Comparison of ENCODE assay signal across 31 cellular contexts in genomic region chr1:242196101-242196500, GRCh38.
"Had no signal": no experiment of that assay in that cellular context is flagged by ENCODE, and none has a peak within 500 bp of the region (broad histone marks: within the 10 kb centered on the region; RNA-seq: fewer than 3 reads in every experiment).

No MANE protein-coding gene starts in this region.

- H3K9me3 Mint-ChIP-seq: memory B cell; nephron; stimulated activated memory B cell treated with anti-CD40 and anti-IgM and Interleukin-4, amounts not matched to agents 10 μg/mL and 1 μg/mL and 100 μg/mL, for 72 hours had no signal

- H3K27me3 Mint-ChIP-seq: memory B cell; naive thymus-derived CD4-positive, alpha-beta T cell; stimulated activated memory B cell treated with anti-CD40 and anti-IgM and Interleukin-4, amounts not matched to agents 10 μg/mL and 1 μg/mL and 100 μg/mL, for 72 hours had no signal

- H3K27me3 ChIP-seq: dorsolateral prefrontal cortex, gastroesophageal sphincter, heart left ventricle, hepatocyte, neural progenitor cell, ovary, spleen, tibial nerve, upper lobe of right lung, vagina had no signal

- H3K79me2 ChIP-seq: hepatocyte had no signal

- H3K27ac Mint-ChIP-seq: memory B cell; naive thymus-derived CD4-positive, alpha-beta T cell; nephron; neural progenitor cell; stimulated activated memory B cell treated with anti-CD40 and anti-IgM and Interleukin-4, amounts not matched to agents 10 μg/mL and 1 μg/mL and 100 μg/mL, for 72 hours had no signal

- H3K4me2 ChIP-seq: hepatocyte, neural progenitor cell had no signal

- H3K4me1 ChIP-seq: gastroesophageal sphincter, heart left ventricle, lower lobe of right lung, neural progenitor cell, psoas muscle, spleen, tibial nerve, upper lobe of right lung, vagina had no signal

- DNase-seq: dorsolateral prefrontal cortex; effector CD4-positive, alpha-beta T cell; foreskin fibroblast; heart left ventricle; kidney glomerular epithelial cell; left ventricle myocardium superior; lower lobe of right lung; midbrain; naive thymus-derived CD4-positive, alpha-beta T cell; ovary; posterior cingulate gyrus; psoas muscle; right cardiac atrium; spleen; stimulated activated CD4-positive, alpha-beta T cell treated with anti-CD3 and anti-CD28 coated beads, Interleukin-4, amount 100 ng/mL, for 4 hours; stimulated activated naive CD8-positive, alpha-beta T cell treated with anti-CD3 and anti-CD28 coated beads, Interleukin-15, Interleukin-2, amounts not matched to agents 100 U/mL and 50 U/mL, for 24 hours; upper lobe of right lung had no signal

- H3K9me3 ChIP-seq: gastroesophageal sphincter, heart left ventricle, lower lobe of right lung, ovary, psoas muscle, spleen, thoracic aorta, tibial nerve, upper lobe of right lung, vagina had no signal

- H3K36me3 Mint-ChIP-seq: memory B cell; naive thymus-derived CD4-positive, alpha-beta T cell; neural progenitor cell; stimulated activated memory B cell treated with anti-CD40 and anti-IgM and Interleukin-4, amounts not matched to agents 10 μg/mL and 1 μg/mL and 100 μg/mL, for 72 hours had no signal

- H3K27ac ChIP-seq: epithelial cell of prostate, gastroesophageal sphincter, heart left ventricle, hepatocyte, lower lobe of right lung, neural progenitor cell, ovary, psoas muscle, skin epidermis, spleen, thoracic aorta, tibial nerve, upper lobe of right lung, vagina had no signal

- H3K4me3 Mint-ChIP-seq: memory B cell; naive thymus-derived CD4-positive, alpha-beta T cell; nephron; neural progenitor cell; stimulated activated memory B cell treated with anti-CD40 and anti-IgM and Interleukin-4, amounts not matched to agents 10 μg/mL and 1 μg/mL and 100 μg/mL, for 72 hours had no signal

- ATAC-seq: esophagus mucosa; gastroesophageal sphincter; heart left ventricle; left ventricle myocardium superior; naive thymus-derived CD4-positive, alpha-beta T cell; psoas muscle; right cardiac atrium; stimulated activated memory B cell treated with anti-CD40 and anti-IgM and Interleukin-4, amounts not matched to agents 10 μg/mL and 1 μg/mL and 100 μg/mL, for 72 hours; stimulated activated naive CD8-positive, alpha-beta T cell treated with anti-CD3 and anti-CD28 coated beads, Interleukin-15, Interleukin-2, amounts not matched to agents 100 U/mL and 50 U/mL, for 24 hours; upper lobe of right lung had no signal

- H3K4me3 ChIP-seq: dorsolateral prefrontal cortex, gastroesophageal sphincter, heart left ventricle, hepatocyte, lower lobe of right lung, neural progenitor cell, ovary, psoas muscle, skin epidermis, spleen, thoracic aorta, tibial nerve, upper lobe of right lung, vagina had no signal

- H3K9ac ChIP-seq: neural progenitor cell had no signal

- FAIRE-seq: colon, islet of Langerhans had no signal

- H3K4me1 Mint-ChIP-seq: memory B cell; naive thymus-derived CD4-positive, alpha-beta T cell; stimulated activated memory B cell treated with anti-CD40 and anti-IgM and Interleukin-4, amounts not matched to agents 10 μg/mL and 1 μg/mL and 100 μg/mL, for 72 hours had no signal

- H2AFZ ChIP-seq: hepatocyte, neural progenitor cell had no signal

- H3K36me3 ChIP-seq: gastroesophageal sphincter, heart left ventricle, lower lobe of right lung, neural progenitor cell, ovary, spleen, thoracic aorta, tibial nerve, upper lobe of right lung, vagina had no signal
